Comparison of ENCODE assay signal across 10 cellular contexts in the genomic region with DNA sequence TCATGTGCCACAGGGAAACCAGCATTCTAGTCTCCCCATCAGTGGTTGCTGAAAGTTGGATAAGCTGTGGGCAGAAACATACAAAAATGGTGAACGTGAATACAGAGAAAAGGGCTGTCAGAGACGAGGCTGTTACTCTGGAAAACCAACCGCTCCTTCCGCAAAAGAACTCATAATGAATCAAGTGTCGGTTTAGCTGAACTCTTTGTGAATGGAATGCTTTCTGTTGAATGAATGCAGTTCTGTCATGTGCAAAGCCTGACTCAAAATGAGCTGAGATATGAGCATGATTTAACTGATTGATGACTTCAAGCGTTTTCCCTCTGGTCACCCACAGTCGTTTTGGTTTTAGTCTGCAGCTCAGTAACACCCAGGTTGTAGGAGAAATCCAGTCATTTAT.
A peak's percentile ranks its signal among the peaks of the same experiment; 100 is the strongest.
DNase-seq lines count a peak whose midpoint lies in the region; ATAC-seq and TF ChIP-seq lines count a peak whose summit lies in the region.
"Had no signal": no experiment of that assay in that cellular context is flagged by ENCODE, and none has a peak within 500 bp of the region (broad histone marks: within the 10 kb centered on the region; RNA-seq: fewer than 3 reads in every experiment).

No MANE protein-coding gene starts in this region.

- DNase-seq in stimulated activated CD4-positive, alpha-beta T cell treated with anti-CD3 and anti-CD28 coated beads, Interleukin-1b, Interleukin-23, amount 100 ng/mL, for 48 hours: peak; percentile 67
- DNase-seq in stimulated activated CD4-positive, alpha-beta T cell treated with anti-CD3 and anti-CD28 coated beads, Interleukin-4, amount 100 ng/mL, for 4 hours: no peak
- peak; percentile 24 for DNase-seq in activated naive CD4-positive, alpha-beta T cell treated with anti-CD3 and anti-CD28 coated beads, Interleukin-2, amount 10 ng/mL, durations not matched to agents 7 days and 5 days
- no peak for DNase-seq in stimulated activated naive CD8-positive, alpha-beta T cell treated with anti-CD3 and anti-CD28 coated beads, Interleukin-15, Interleukin-2, amounts not matched to agents 100 U/mL and 50 U/mL, for 24 hours
- DNase-seq in foreskin keratinocyte (no peak), SW 1271 (lab: John Stamatoyannopoulos, UW) (no peak)
- DNase-seq: SK-N-SH, upper lobe of right lung had no signal

- no peaks in the 10 kb centered on the region for H3K4me1 ChIP-seq in foreskin keratinocyte

- H3K27ac ChIP-seq in foreskin keratinocyte: no peak overlapping the region
- H3K27ac ChIP-seq: upper lobe of right lung had no signal

- H3K27me3 ChIP-seq in foreskin keratinocyte: no peaks in the 10 kb centered on the region
- H3K27me3 ChIP-seq: upper lobe of right lung had no signal

- H3K36me3 Mint-ChIP-seq in activated naive CD4-positive, alpha-beta T cell treated with anti-CD3 and anti-CD28 coated beads, Interleukin-2, amount 10 ng/mL, durations not matched to agents 7 days and 5 days: peaks cover 30% of the 10 kb centered on the region

- ATAC-seq in HG03039 (IDR thresholded peaks at IDR 0.05; ENCODE audit: unreplicated experiment) (peak; percentile 62), GM21390 (IDR thresholded peaks at IDR 0.05; ENCODE audit: unreplicated experiment) (no peak), foreskin keratinocyte (no peak)
- peak; percentile 51 for ATAC-seq in stimulated activated naive CD8-positive, alpha-beta T cell treated with anti-CD3 and anti-CD28 coated beads, Interleukin-15, Interleukin-2, amounts not matched to agents 100 U/mL and 50 U/mL, for 24 hours
- ATAC-seq: upper lobe of right lung had no signal

- H3K9me3 Mint-ChIP-seq in activated naive CD4-positive, alpha-beta T cell treated with anti-CD3 and anti-CD28 coated beads, Interleukin-2, amount 10 ng/mL, durations not matched to agents 7 days and 5 days: peaks cover 3% of the 10 kb centered on the region

- TF ChIP-seq CTCF in foreskin keratinocyte (conservative IDR thresholded peaks at IDR 0.05): no peak

- CTCF ChIA-PET in activated naive CD4-positive, alpha-beta T cell treated with anti-CD3 and anti-CD28 coated beads, Interleukin-2, amount 10 ng/mL, durations not matched to agents 7 days and 5 days (lab: Charles Lee): interaction anchor here (0.7 to 7.3 kb wide), 23 partner anchors 13 to 542 kb away, joined by 3 to 134 read pairs (median 5); no protein-coding TSS in a partner anchor

- H3K27ac Mint-ChIP-seq in activated naive CD4-positive, alpha-beta T cell treated with anti-CD3 and anti-CD28 coated beads, Interleukin-2, amount 10 ng/mL, durations not matched to agents 7 days and 5 days: peak overlapping the region; percentile 96

- H3K4me1 Mint-ChIP-seq in activated naive CD4-positive, alpha-beta T cell treated with anti-CD3 and anti-CD28 coated beads, Interleukin-2, amount 10 ng/mL, durations not matched to agents 7 days and 5 days: peaks cover 89% of the 10 kb centered on the region

- peak overlapping the region; percentile 11 for H3K4me3 Mint-ChIP-seq in activated naive CD4-positive, alpha-beta T cell treated with anti-CD3 and anti-CD28 coated beads, Interleukin-2, amount 10 ng/mL, durations not matched to agents 7 days and 5 days

- H3K27me3 Mint-ChIP-seq in activated naive CD4-positive, alpha-beta T cell treated with anti-CD3 and anti-CD28 coated beads, Interleukin-2, amount 10 ng/mL, durations not matched to agents 7 days and 5 days: no peaks in the 10 kb centered on the region

Comparison
In these comparisons a context has a peak if more than half of its experiments do, and no peak if none do; other contexts are left out.
1. DNase-seq: peak in stimulated activated CD4-positive, alpha-beta T cell treated with anti-CD3 and anti-CD28 coated beads, Interleukin-1b, Interleukin-23, amount 100 ng/mL, for 48 hours (single experiment) and activated naive CD4-positive, alpha-beta T cell treated with anti-CD3 and anti-CD28 coated beads, Interleukin-2, amount 10 ng/mL, durations not matched to agents 7 days and 5 days (single experiment); none in stimulated activated CD4-positive, alpha-beta T cell treated with anti-CD3 and anti-CD28 coated beads, Interleukin-4, amount 100 ng/mL, for 4 hours (0 of 2), stimulated activated naive CD8-positive, alpha-beta T cell treated with anti-CD3 and anti-CD28 coated beads, Interleukin-15, Interleukin-2, amounts not matched to agents 100 U/mL and 50 U/mL, for 24 hours (single experiment), foreskin keratinocyte (0 of 2) and SW 1271 (0 of 2).
2. ATAC-seq: peak in HG03039 (single experiment) and stimulated activated naive CD8-positive, alpha-beta T cell treated with anti-CD3 and anti-CD28 coated beads, Interleukin-15, Interleukin-2, amounts not matched to agents 100 U/mL and 50 U/mL, for 24 hours (single experiment); none in GM21390 (single experiment) and foreskin keratinocyte (single experiment).